1 cellular context compared by ENCODE assay signal in the genomic region with DNA sequence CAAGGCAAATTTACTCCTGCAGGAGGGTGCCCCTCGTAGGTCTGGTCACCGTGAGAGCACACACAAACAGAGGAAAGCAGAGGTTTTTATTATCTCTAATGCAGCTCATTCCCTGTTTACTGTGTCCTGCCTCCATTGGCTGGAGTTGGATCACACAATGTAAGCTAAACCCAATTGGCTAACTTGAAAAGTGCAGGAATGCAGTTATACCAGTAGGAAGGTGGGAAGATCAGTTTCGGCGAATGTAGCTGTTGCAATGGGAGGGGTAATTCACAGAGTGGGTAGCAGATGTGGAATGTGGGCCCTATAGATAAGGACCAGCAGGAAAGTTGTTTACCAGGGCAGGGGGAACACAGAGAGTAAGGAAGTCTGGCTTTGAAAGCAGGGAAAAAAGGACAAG.
TF ChIP-seq lines count a peak whose summit lies in the region.

No MANE protein-coding gene starts in this region.

TF ChIP-seq in WTC11, 78 proteins besides CTCF, POLR2A, EP300 and RAD21 (continued from another document):
- no peak for TF ChIP-seq IRF1 (CRISPR knock-in tag; IDR thresholded peaks at IDR 0.05)
- no peak for TF ChIP-seq ZNF512 (CRISPR knock-in tag; IDR thresholded peaks at IDR 0.05; ENCODE audit: borderline replicate concordance)
- TF ChIP-seq ZMAT4 (CRISPR knock-in tag; IDR thresholded peaks at IDR 0.05) = no peak
